Comparison of ENCODE assay signal across 1 cellular context in the genomic region with DNA sequence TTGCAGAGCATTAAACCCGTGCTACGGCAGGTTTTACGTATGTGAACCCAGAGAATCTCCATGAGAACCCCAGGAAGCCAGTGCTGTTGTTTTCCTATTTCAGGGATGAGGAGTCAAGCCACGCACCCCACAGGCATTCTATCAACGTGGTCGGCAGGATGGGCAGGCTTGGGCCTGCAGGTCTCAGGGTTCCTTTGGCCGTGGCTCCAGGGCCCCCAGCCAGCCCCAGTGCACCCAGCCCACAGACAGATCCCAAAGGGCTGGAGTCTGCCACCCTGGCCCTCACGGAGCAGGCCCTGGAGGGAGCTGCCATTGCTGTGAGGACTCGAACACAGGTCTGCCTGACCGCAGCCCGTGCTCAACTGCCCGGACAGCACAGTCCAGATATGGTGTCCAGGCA.
TF ChIP-seq lines count a peak whose summit lies in the region.

No MANE protein-coding gene starts in this region.

TF ChIP-seq in GM23338, 12 proteins besides CTCF, POLR2A, EP300 and RAD21 (continued from another document):
- TF ChIP-seq NANOG (IDR thresholded peaks at IDR 0.05; ENCODE audit: borderline replicate concordance) (no peak), EZH2 (IDR thresholded peaks at IDR 0.05; ENCODE audit: low read depth, unreplicated experiment) (no peak)
